Comparison of ENCODE assay signal across 17 cellular contexts in genomic region chr11:70707821-70708220, GRCh38.
DNase-seq lines count a peak whose midpoint lies in the region; ATAC-seq, FAIRE-seq and TF ChIP-seq lines count a peak whose summit lies in the region.
"Had no signal": no experiment of that assay in that cellular context is flagged by ENCODE, and none has a peak within 500 bp of the region (broad histone marks: within the 10 kb centered on the region; RNA-seq: fewer than 3 reads in every experiment).

No MANE protein-coding gene starts in this region.

- H2BK5ac ChIP-seq in IMR-90 (ENCODE audit: low read depth, low read length, poor library complexity, severe bottlenecking) = no peak overlapping the region

- no peak overlapping the region for H3K14ac ChIP-seq in IMR-90 (replicated peaks; ENCODE audit: low read depth, low read length)

- H3K79me2 ChIP-seq in SK-N-SH (ENCODE audit: insufficient read depth) = no peaks in the 10 kb centered on the region

- H3F3A ChIP-seq in SK-N-SH (replicated peaks; ENCODE audit: insufficient read depth) = no peaks in the 10 kb centered on the region

- BruUV-seq in IMR-90 (replicated peaks; lab: Mats Ljungman, UMichigan) = no TSS peak

- in situ Hi-C loops in IMR-90 (cut with MboI; ENCODE audit: low sequenced_read_pairs) = no loop called here

- no peak overlapping the region for H3K23ac ChIP-seq in IMR-90 (ENCODE audit: low read depth, low read length)

- H2BK20ac ChIP-seq in IMR-90 (ENCODE audit: low read depth, low read length) = no peak overlapping the region

- no peaks in the 10 kb centered on the region for H3K9me2 ChIP-seq in SK-N-SH

- H4K5ac ChIP-seq in IMR-90 (ENCODE audit: low read depth, low read length) = no peak overlapping the region

- DNase-seq in IMR-90 = no peak
- DNase-seq in small intestine = peak; percentile 9
- DNase-seq in aorta = peak; percentile 24 to 60
- DNase-seq in chondrocyte (ENCODE audit: low spot score) = no peak
- DNase-seq in SK-N-SH = no peak
- DNase-seq: Calu3; CD8-positive, alpha-beta T cell; DMS79 treated with DMSO at 0.1 percent for 48 hours; GF-D8; GM23248 had no signal

- no peak for TF ChIP-seq POLR2A in IMR-90 (IDR thresholded peaks at IDR 0.05; ENCODE audit: low read depth, low read length)

- H3K9me3 ChIP-seq in IMR-90 (ENCODE audit: control insufficient read depth, insufficient read depth, low read length) (no peaks in the 10 kb centered on the region; the same call in 1 of the 2 replicates), liver (ENCODE audit: control insufficient read depth in 4 of 4, low read length in 3 of 4) (no peaks in the 10 kb centered on the region), small intestine (ENCODE audit: control insufficient read depth, low read depth) (no peaks in the 10 kb centered on the region), aorta (ENCODE audit: control insufficient read depth, low read length) (peaks cover 2% of the 10 kb centered on the region), SK-N-SH (no peaks in the 10 kb centered on the region)
- H3K9me3 ChIP-seq: BLaER1 treated with 17β-estradiol and CSF1 and Interleukin-3, amounts not matched to agents 10 nM and 100 nM; HAP-1 had no signal

- H3K4me1 ChIP-seq in IMR-90 (ENCODE audit: control insufficient read depth, insufficient read depth, low read length) = no peaks in the 10 kb centered on the region
- no peaks in the 10 kb centered on the region for H3K4me1 ChIP-seq in liver (ENCODE audit: control insufficient read depth in 4 of 4, insufficient read depth in 4 of 4, low read length in 3 of 4)
- no peaks in the 10 kb centered on the region for H3K4me1 ChIP-seq in small intestine (ENCODE audit: control insufficient read depth in 2 of 2, insufficient read depth in 1 of 2, low read depth in 1 of 2, low read length in 1 of 2)
- no peaks in the 10 kb centered on the region for H3K4me1 ChIP-seq in aorta (ENCODE audit: control insufficient read depth in 1 of 2, insufficient read depth in 2 of 2, low read length in 2 of 2)
- H3K4me1 ChIP-seq in SK-N-SH (ENCODE audit: control insufficient read depth in 1 of 2, insufficient read depth in 2 of 2, low read depth in 1 of 2, low read length in 1 of 2) = no peaks in the 10 kb centered on the region
- H3K4me1 ChIP-seq: HAP-1 had no signal

- no peak overlapping the region for H3K4ac ChIP-seq in IMR-90 (ENCODE audit: low read depth, low read length)

- H2AFZ ChIP-seq in IMR-90 (replicated peaks; ENCODE audit: low read length, poor library complexity) (no peak overlapping the region), SK-N-SH (ENCODE audit: low read depth) (no peak overlapping the region)
- H2AFZ ChIP-seq: GM23248 had no signal

- H3K27ac Mint-ChIP-seq in chondrocyte (ENCODE audit: unreplicated experiment) = no peak overlapping the region
- H3K27ac Mint-ChIP-seq: B cell; CD8-positive, alpha-beta T cell; IgD-negative memory B cell had no signal

- no peak for TF ChIP-seq EP300 in SK-N-SH (IDR thresholded peaks at IDR 0.05; ENCODE audit: borderline replicate concordance in 1 of 2, low read depth in 1 of 2, low read length in 1 of 2)

- WGBS in IMR-90 (ENCODE audit: extremely low coverage in 2 of 2, insufficient read length in 1 of 2), 2 experiments = 37% methylated on average over 3 of the region's 6 CpGs; no CpG with 5 or more reads in 1 of the 2 experiments
- 88% methylated on average over 6 of the region's 6 CpGs for WGBS in liver
- whole genome bisulfite sequencing in small intestine, 3 donors = 66 to 81% (median 73%) methylated on average over 6 of the region's 6 CpGs
- 80 to 84% methylated on average over 5 to 6 of the region's 6 CpGs for WGBS in aorta, 2 donors
- WGBS in SK-N-SH (ENCODE audit: low lambda C conversion rate) = 44% methylated on average over 1 of the region's 6 CpGs

- H3K4me2 ChIP-seq in IMR-90 (ENCODE audit: low read depth, low read length) = no peak overlapping the region
- no peak overlapping the region for H3K4me2 ChIP-seq in SK-N-SH
- H3K4me2 ChIP-seq: BLaER1 treated with 17β-estradiol and CSF1 and Interleukin-3, amounts not matched to agents 10 nM and 100 nM had no signal

- H2BK15ac ChIP-seq in IMR-90 (ENCODE audit: low read depth, low read length) = no peak overlapping the region

- H2BK120ac ChIP-seq in IMR-90 (ENCODE audit: low read depth, low read length) = no peak overlapping the region

- H3K36me3 Mint-ChIP-seq in chondrocyte (ENCODE audit: low read depth) = no peaks in the 10 kb centered on the region
- H3K36me3 Mint-ChIP-seq: CD8-positive, alpha-beta T cell had no signal

- peaks cover 2% of the 10 kb centered on the region; the same call in 1 of the 2 replicates for H3K27me3 ChIP-seq in IMR-90 (ENCODE audit: control insufficient read depth, insufficient read depth, low read length)
- H3K27me3 ChIP-seq in liver (ENCODE audit: control insufficient read depth in 4 of 4, insufficient read depth in 4 of 4, low read length in 3 of 4) = no peaks in the 10 kb centered on the region
- no peaks in the 10 kb centered on the region for H3K27me3 ChIP-seq in small intestine (ENCODE audit: control insufficient read depth in 2 of 2, insufficient read depth in 2 of 2, low read length in 2 of 2)
- H3K27me3 ChIP-seq in aorta (ENCODE audit: control insufficient read depth in 1 of 2, insufficient read depth in 2 of 2, low read length in 1 of 2) = no peaks in the 10 kb centered on the region
- H3K27me3 ChIP-seq in SK-N-SH (ENCODE audit: insufficient read depth) = no peaks in the 10 kb centered on the region

- H4K8ac ChIP-seq in IMR-90 (ENCODE audit: low read depth in 2 of 2, low read length in 2 of 2) = no peak overlapping the region

- FAIRE-seq in small intestine (lab: Jason Lieb, UNC) = no peak
- FAIRE-seq: GM19239 had no signal

- H3K9me3 Mint-ChIP-seq in chondrocyte (ENCODE audit: low read depth) = no peaks in the 10 kb centered on the region
- H3K9me3 Mint-ChIP-seq: CD8-positive, alpha-beta T cell had no signal

- H3K9ac ChIP-seq in IMR-90 (ENCODE audit: low read depth, low read length) (no peak overlapping the region), liver (ENCODE audit: low read depth in 1 of 2, low read length in 2 of 2) (no peak overlapping the region), SK-N-SH (no peak overlapping the region)
- H3K9ac ChIP-seq: BLaER1 treated with 17β-estradiol and CSF1 and Interleukin-3, amounts not matched to agents 10 nM and 100 nM; GM23248 had no signal

- intact Hi-C loops in IMR-90 (cut with micrococcal nuclease) (no loop called here), aorta (cut with DNase I) (no loop called here)

- H2AK5ac ChIP-seq in IMR-90 (ENCODE audit: low read depth, low read length) = no peak overlapping the region

- no peak overlapping the region for H3K18ac ChIP-seq in IMR-90 (ENCODE audit: low read depth, low read length)

- H4K91ac ChIP-seq in IMR-90 (ENCODE audit: insufficient read depth, low read depth, low read length) = no peak overlapping the region

- no peak for ATAC-seq in IMR-90 (ENCODE audit: low read depth)
- ATAC-seq in aorta (ENCODE audit: low FRiP score) = no peak
- ATAC-seq: CD8-positive, alpha-beta T cell had no signal

- H3K27ac ChIP-seq in IMR-90 (ENCODE audit: insufficient read depth, low read length) (no peak overlapping the region), liver (ENCODE audit: low read depth in 1 of 2, low read length in 2 of 2) (no peak overlapping the region), small intestine (ENCODE audit: low read depth in 1 of 2, low read length in 1 of 2) (no peak overlapping the region), aorta (ENCODE audit: low read depth in 1 of 2, low read length in 2 of 2) (no peak overlapping the region), SK-N-SH (ENCODE audit: low read depth in 2 of 2, low read length in 1 of 2) (no peak overlapping the region)
- H3K27ac ChIP-seq: BLaER1 treated with 17β-estradiol and CSF1 and Interleukin-3, amounts not matched to agents 10 nM and 100 nM; GM23248; HL-60 had no signal

- H3K4me3 ChIP-seq in IMR-90 (ENCODE audit: insufficient read depth, low read depth, low read length) = no peak overlapping the region
- H3K4me3 ChIP-seq in liver (ENCODE audit: low read depth in 1 of 3, low read length in 3 of 3) = no peak overlapping the region
- no peak overlapping the region for H3K4me3 ChIP-seq in small intestine (ENCODE audit: low read depth in 1 of 2, low read length in 2 of 2)
- H3K4me3 ChIP-seq in aorta (ENCODE audit: low read length in 2 of 2) = no peak overlapping the region
- H3K4me3 ChIP-seq in SK-N-SH (ENCODE audit: low read depth in 2 of 2, low read length in 1 of 2) = no peak overlapping the region
- H3K4me3 ChIP-seq: BLaER1 treated with 17β-estradiol and CSF1 and Interleukin-3, amounts not matched to agents 10 nM and 100 nM; GM23248; HAP-1 had no signal

- no peak overlapping the region for H3K4me3 Mint-ChIP-seq in chondrocyte (ENCODE audit: unreplicated experiment)
- H3K4me3 Mint-ChIP-seq: B cell; CD8-positive, alpha-beta T cell; IgD-negative memory B cell had no signal

- H3K9me1 ChIP-seq in IMR-90 (ENCODE audit: insufficient read depth, low read length) = no peaks in the 10 kb centered on the region

- H3K36me3 ChIP-seq in IMR-90 (ENCODE audit: control insufficient read depth, insufficient read depth, low read length) (no peaks in the 10 kb centered on the region), liver (ENCODE audit: control insufficient read depth in 4 of 4, insufficient read depth in 3 of 4, low read depth in 1 of 4, low read length in 3 of 4) (no peaks in the 10 kb centered on the region), small intestine (ENCODE audit: control insufficient read depth in 2 of 2, insufficient read depth in 2 of 2, low read length in 2 of 2) (no peaks in the 10 kb centered on the region), aorta (ENCODE audit: control insufficient read depth in 1 of 2, insufficient read depth in 2 of 2, low read length in 1 of 2) (no peaks in the 10 kb centered on the region), SK-N-SH (replicated peaks in 1 of 2; ENCODE audit: control insufficient read depth in 1 of 2, insufficient read depth in 2 of 2, low read length in 1 of 2) (no peaks in the 10 kb centered on the region)
- H3K36me3 ChIP-seq: BLaER1 treated with 17β-estradiol and CSF1 and Interleukin-3, amounts not matched to agents 10 nM and 100 nM; HAP-1 had no signal

- TF ChIP-seq CTCF in IMR-90 (conservative IDR thresholded peaks at IDR 0.05; ENCODE audit: low read depth, low read length) (no peak), liver (IDR thresholded peaks at IDR 0.05; ENCODE audit: low read depth, low read length, missing input control) (no peak), chondrocyte (IDR thresholded peaks at IDR 0.05) (no peak), SK-N-SH (IDR thresholded peaks at IDR 0.05) (no peak)

- dilution Hi-C loops in IMR-90 (cut with HindIII; ENCODE audit: low sequenced_read_pairs, unreplicated experiment) = no loop called here

- H4K20me1 ChIP-seq in IMR-90 (ENCODE audit: insufficient read depth, low read length) = peaks cover 4% of the 10 kb centered on the region; the same call in 1 of the 2 replicates
- H4K20me1 ChIP-seq in SK-N-SH (ENCODE audit: insufficient read depth) = no peaks in the 10 kb centered on the region

- H3K27me3 Mint-ChIP-seq in chondrocyte (ENCODE audit: low read depth) = peaks cover 21% of the 10 kb centered on the region

- POLR2A ChIA-PET in IMR-90 (lab: Charles Lee; ENCODE audit: unreplicated experiment) (no interaction called here), SK-N-SH (lab: Yijun Ruan, JAX) (no interaction called here)

- CTCF ChIA-PET in IMR-90 (lab: Yijun Ruan, JAX) (no interaction called here), SK-N-SH (lab: Yijun Ruan, JAX) (no interaction called here)

- H3K4me1 Mint-ChIP-seq in chondrocyte (ENCODE audit: low read depth) = no peaks in the 10 kb centered on the region
- H3K4me1 Mint-ChIP-seq: B cell had no signal

- no peaks in the 10 kb centered on the region for H3K79me1 ChIP-seq in IMR-90 (ENCODE audit: low read depth in 1 of 2, low read length in 2 of 2)

- TF ChIP-seq RAD21 in IMR-90 (IDR thresholded peaks at IDR 0.05; ENCODE audit: low read length) (no peak), liver (IDR thresholded peaks at IDR 0.05) (no peak), SK-N-SH (IDR thresholded peaks at IDR 0.05; ENCODE audit: low read length) (no peak)

- peak overlapping the region; percentile 42 for H2AK9ac ChIP-seq in IMR-90 (replicated peaks; ENCODE audit: low read depth, low read length, poor library complexity)

- H3K56ac ChIP-seq in IMR-90 (ENCODE audit: extremely low read depth, insufficient read depth, low read length) = no peak overlapping the region

Comparison
In these comparisons a context has a peak if more than half of its experiments do, and no peak if none do; other contexts are left out.
1. DNase-seq: peak in small intestine (single experiment) and aorta (2 of 2); none in IMR-90 (single experiment), chondrocyte (single experiment) and SK-N-SH (single experiment).